Comparison of ENCODE assay signal across 19 cellular contexts in the genomic region with DNA sequence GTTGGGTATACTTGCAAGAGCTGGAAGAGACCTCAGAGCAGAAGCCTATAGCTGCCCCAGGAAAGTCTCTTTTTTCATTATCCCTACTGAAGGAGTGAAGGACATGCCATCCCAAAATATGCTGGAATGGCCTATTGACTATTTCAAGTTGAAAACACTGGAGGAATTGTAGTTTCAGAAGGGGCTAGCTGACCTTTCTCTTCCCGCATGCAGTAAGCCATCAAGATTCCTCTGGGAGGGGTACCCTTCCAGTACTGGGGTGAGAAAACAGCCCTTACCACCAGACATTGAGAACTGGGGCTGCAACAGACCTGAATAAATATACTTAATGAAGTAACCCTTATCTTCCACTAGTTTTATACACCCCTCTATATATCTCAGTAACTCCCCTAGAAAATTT. TPM values are rescaled to one million over a fixed set of nuclear protein-coding genes. Genes with fewer than 3 reads are reported as not detected.
A peak's percentile ranks its signal among the peaks of the same experiment; 100 is the strongest.
DNase-seq lines count a peak whose midpoint lies in the region; TF ChIP-seq lines count a peak whose summit lies in the region.
"Had no signal": no experiment of that assay in that cellular context is flagged by ENCODE, and none has a peak within 500 bp of the region (broad histone marks: within the 10 kb centered on the region; RNA-seq: fewer than 3 reads in every experiment).

No MANE protein-coding gene starts in this region.

- H3K4me3 ChIP-seq in BLaER1 (no peak overlapping the region), H7 (ENCODE audit: insufficient read depth, low read depth, low read length) (no peak overlapping the region), NT2/D1 (ENCODE audit: insufficient read length, low read depth) (no peak overlapping the region)
- H3K4me3 ChIP-seq: A549, GM23248 had no signal

- peaks cover 32% of the 10 kb centered on the region; the same call in 1 of the 2 replicates for H4K20me1 ChIP-seq in BLaER1

- peaks cover 11% of the 10 kb centered on the region for H3K4me1 ChIP-seq in BLaER1
- peaks cover 2% of the 10 kb centered on the region for H3K4me1 ChIP-seq in NT2/D1 (ENCODE audit: insufficient read depth, insufficient read length)
- H3K4me1 ChIP-seq: A549, Caco-2 had no signal

- H3K27ac ChIP-seq in BLaER1, result no peak overlapping the region
- H3K27ac ChIP-seq: A549, C4-2B, GM23248 had no signal

- no peak for TF ChIP-seq CTCF in GM13977 (IDR thresholded peaks at IDR 0.05; ENCODE audit: extremely low read depth, insufficient read depth, missing control alignments)

- H3K27me3 ChIP-seq in BLaER1 (no peaks in the 10 kb centered on the region), H7 (ENCODE audit: control insufficient read depth, insufficient read depth, low read length) (no peaks in the 10 kb centered on the region), NT2/D1 (ENCODE audit: insufficient read depth, insufficient read length) (no peaks in the 10 kb centered on the region)
- H3K27me3 ChIP-seq: BE2C had no signal

- H3K9me3 ChIP-seq in BLaER1, result no peaks in the 10 kb centered on the region
- no peaks in the 10 kb centered on the region for H3K9me3 ChIP-seq in NT2/D1 (ENCODE audit: insufficient read depth, low read length)
- H3K9me3 ChIP-seq: A549, BE2C, Caco-2 had no signal

- peak overlapping the region; percentile 3 for H3K4me2 ChIP-seq in BLaER1
- H3K4me2 ChIP-seq: A549 had no signal

- H3K36me3 ChIP-seq in BLaER1 (peaks cover 22% of the 10 kb centered on the region), H7 (replicated peaks; ENCODE audit: control insufficient read depth, insufficient read depth, low read length) (no peaks in the 10 kb centered on the region), NT2/D1 (ENCODE audit: insufficient read depth, insufficient read length, low read length) (no peaks in the 10 kb centered on the region)

- in situ Hi-C loops in GM13977 (cut with MboI; ENCODE audit: low pct_unique_long_range_greater_than_20kb, low sequenced_read_pairs, unreplicated experiment), result no loop called here

- DNase-seq in H7 (peak; percentile 16), NT2/D1 (ENCODE audit: low read depth, low spot score) (peak; percentile 52), foreskin melanocyte (peak; percentile 51), globus pallidus (ENCODE audit: low spot score) (no peak), NCI-H526 (lab: John Stamatoyannopoulos, UW) (no peak), GM13977 (ENCODE audit: low spot score) (no peak), SKM-1 treated with dmso at 0.1 percent for 144 hours (lab: John Stamatoyannopoulos, UW; ENCODE audit: unreplicated experiment) (no peak)
- DNase-seq: 8988T; ACHN; AML-193; BE2C; Caco-2; CD4-positive, CD25-positive, alpha-beta regulatory T cell; CD8-positive, alpha-beta T cell; DND-41; GM23248 had no signal

- H3K9ac ChIP-seq in BLaER1, result no peak overlapping the region
- no peak overlapping the region for H3K9ac ChIP-seq in NT2/D1 (ENCODE audit: insufficient read length, low read depth)
- H3K9ac ChIP-seq: GM23248 had no signal

RNA-seq across cellular contexts. Expression of a gene that starts 41.7 kb away (rescaled TPM):
- 121 and 133 TPM in 2 replicates for total RNA-seq in H7 (2014; rRNA removed; shearing (Covaris generic))

Comparison
In these comparisons a context has a peak if more than half of its experiments do, and no peak if none do; other contexts are left out.
1. DNase-seq: peak in H7 (single experiment), NT2/D1 (single experiment) and foreskin melanocyte (single experiment); none in globus pallidus (single experiment), NCI-H526 (0 of 2), GM13977 (single experiment) and SKM-1 treated with dmso at 0.1 percent for 144 hours (single experiment).